ENCODE assay signal across 8 cellular contexts in genomic region chr9:93346240-93347112, GRCh38.
DNase-seq lines count a peak whose midpoint lies in the region; ATAC-seq, FAIRE-seq and TF ChIP-seq lines count a peak whose summit lies in the region.

No MANE protein-coding gene starts in this region.

- dilution Hi-C loops in IMR-90 (cut with HindIII; ENCODE audit: low sequenced_read_pairs, unreplicated experiment): no loop called here

- H3K4me3 Mint-ChIP-seq in astrocyte (ENCODE audit: unreplicated experiment): peak overlapping the region; percentile 73
- peak overlapping the region; percentile 35 to 76 (median 57) for H3K4me3 Mint-ChIP-seq in immature natural killer cell

- no peaks in the 10 kb centered on the region for H3K36me3 Mint-ChIP-seq in astrocyte (ENCODE audit: low read depth, unreplicated experiment)
- peaks cover 0 to 4% (median 0%) of the 10 kb centered on the region in 3 donors for H3K36me3 Mint-ChIP-seq in immature natural killer cell

- H3K27ac ChIP-seq in IMR-90 (ENCODE audit: insufficient read depth, low read length): no peak overlapping the region
- no peak overlapping the region for H3K27ac ChIP-seq in astrocyte (ENCODE audit: low read depth, low read length)

- in situ Hi-C loops in IMR-90 (cut with MboI; ENCODE audit: low sequenced_read_pairs): no loop called here

- H3K14ac ChIP-seq in IMR-90 (replicated peaks; ENCODE audit: low read depth, low read length): no peak overlapping the region

- H3K23ac ChIP-seq in IMR-90 (ENCODE audit: low read depth, low read length): no peak overlapping the region

- H3K4me1 Mint-ChIP-seq in astrocyte (ENCODE audit: low read depth, unreplicated experiment) (peaks cover 2% of the 10 kb centered on the region), immature natural killer cell (peaks cover 4 to 6% of the 10 kb centered on the region in 2 donors)

- H3K56ac ChIP-seq in IMR-90 (ENCODE audit: extremely low read depth, insufficient read depth, low read length): no peak overlapping the region

- H3K9ac ChIP-seq in IMR-90 (ENCODE audit: low read depth, low read length): no peak overlapping the region
- peak overlapping the region; percentile 18 for H3K9ac ChIP-seq in astrocyte (ENCODE audit: low read length)

- no peak overlapping the region for H4K8ac ChIP-seq in IMR-90 (ENCODE audit: low read depth in 2 of 2, low read length in 2 of 2)

- no peaks in the 10 kb centered on the region for H3K9me1 ChIP-seq in IMR-90 (ENCODE audit: insufficient read depth, low read length)

- no peak overlapping the region for H3K4ac ChIP-seq in IMR-90 (ENCODE audit: low read depth, low read length)

- TF ChIP-seq CTCF in IMR-90 (conservative IDR thresholded peaks at IDR 0.05; ENCODE audit: low read depth, low read length) (no peak), astrocyte (IDR thresholded peaks at IDR 0.05; ENCODE audit: insufficient read depth, low read depth, low read length) (no peak)

- H2BK15ac ChIP-seq in IMR-90 (ENCODE audit: low read depth, low read length): no peak overlapping the region

- H3K4me1 ChIP-seq in IMR-90 (ENCODE audit: control insufficient read depth, insufficient read depth, low read length) (no peaks in the 10 kb centered on the region), astrocyte (ENCODE audit: insufficient read depth, low read length) (no peaks in the 10 kb centered on the region)

- no peak overlapping the region for H2BK120ac ChIP-seq in IMR-90 (ENCODE audit: low read depth, low read length)

- BruUV-seq in IMR-90 (replicated peaks; lab: Mats Ljungman, UMichigan): no TSS peak

- no peak overlapping the region for H2BK5ac ChIP-seq in IMR-90 (ENCODE audit: low read depth, low read length, poor library complexity, severe bottlenecking)

- intact Hi-C loops in IMR-90 (cut with micrococcal nuclease): no loop called here

- POLR2A ChIA-PET in IMR-90 (lab: Charles Lee; ENCODE audit: unreplicated experiment): no interaction called here

- H3K4me3 ChIP-seq in IMR-90 (ENCODE audit: insufficient read depth, low read depth, low read length) (no peak overlapping the region; the same call in 1 of the 2 replicates), astrocyte (ENCODE audit: insufficient read depth, low read depth, low read length) (peak overlapping the region; percentile 28), skeletal muscle cell (ENCODE audit: low read depth, low read length) (peak overlapping the region; percentile 32)

- no peaks in the 10 kb centered on the region for H3K79me2 ChIP-seq in astrocyte (ENCODE audit: insufficient read depth, low read length)

- DNase-seq in IMR-90 (no peak), astrocyte (ENCODE audit: low read depth) (peak; percentile 1), immature natural killer cell (no peak), skeletal muscle cell (ENCODE audit: low read depth) (no peak), NCI-H2029 treated with DMSO at 0.1 percent for 48 hours (lab: John Stamatoyannopoulos, UW) (no peak), HK-2 (ENCODE audit: unreplicated experiment) (no peak), GM19240 (ENCODE audit: insufficient read length, low spot score) (no peak)

- no peak overlapping the region for H2AK5ac ChIP-seq in IMR-90 (ENCODE audit: low read depth, low read length)

- no peak for FAIRE-seq in astrocyte (lab: Jason Lieb, UNC)

- no peaks in the 10 kb centered on the region for H3K79me1 ChIP-seq in IMR-90 (ENCODE audit: low read depth in 1 of 2, low read length in 2 of 2)

- TF ChIP-seq POLR2A in IMR-90 (IDR thresholded peaks at IDR 0.05; ENCODE audit: low read depth, low read length): no peak

- CTCF ChIA-PET in IMR-90 (lab: Yijun Ruan, JAX): no interaction called here

- H4K20me1 ChIP-seq in IMR-90 (ENCODE audit: insufficient read depth, low read length) (no peaks in the 10 kb centered on the region), astrocyte (ENCODE audit: insufficient read depth, low read length) (no peaks in the 10 kb centered on the region)

- H3K18ac ChIP-seq in IMR-90 (ENCODE audit: low read depth, low read length): no peak overlapping the region

- H2BK20ac ChIP-seq in IMR-90 (ENCODE audit: low read depth, low read length): no peak overlapping the region

- no peak overlapping the region for H4K5ac ChIP-seq in IMR-90 (ENCODE audit: low read depth, low read length)

- peaks cover 23% of the 10 kb centered on the region for H3K27me3 ChIP-seq in IMR-90 (ENCODE audit: control insufficient read depth, insufficient read depth, low read length)
- peaks cover 3% of the 10 kb centered on the region for H3K27me3 ChIP-seq in astrocyte (ENCODE audit: insufficient read depth, low read length)

- ATAC-seq in IMR-90 (ENCODE audit: low read depth) (peak; percentile 63), HG03571 (IDR thresholded peaks at IDR 0.05; ENCODE audit: unreplicated experiment) (no peak)

- H3K4me2 ChIP-seq in IMR-90 (ENCODE audit: low read depth, low read length): peak overlapping the region; percentile 12; the same call in 1 of the 2 replicates
- peak overlapping the region; percentile 84 for H3K4me2 ChIP-seq in astrocyte (ENCODE audit: low read length)

- TF ChIP-seq RAD21 in IMR-90 (IDR thresholded peaks at IDR 0.05; ENCODE audit: low read length): no peak

- H3K9me3 Mint-ChIP-seq in astrocyte (ENCODE audit: unreplicated experiment) (no peaks in the 10 kb centered on the region), immature natural killer cell (peaks cover 0 to 1% (median 0%) of the 10 kb centered on the region in 6 donors)

- H2AFZ ChIP-seq in IMR-90 (replicated peaks; ENCODE audit: low read length, poor library complexity) (peak overlapping the region; percentile 64), astrocyte (ENCODE audit: low read depth, low read length) (peak overlapping the region; percentile 71)

- H2AK9ac ChIP-seq in IMR-90 (replicated peaks; ENCODE audit: low read depth, low read length, poor library complexity): no peak overlapping the region

- H3K9me3 ChIP-seq in IMR-90 (ENCODE audit: control insufficient read depth, insufficient read depth, low read length) (no peaks in the 10 kb centered on the region), astrocyte (ENCODE audit: insufficient read depth, low read depth, low read length) (no peaks in the 10 kb centered on the region)

- H4K91ac ChIP-seq in IMR-90 (ENCODE audit: insufficient read depth, low read depth, low read length): no peak overlapping the region

- H3K27ac Mint-ChIP-seq in astrocyte (ENCODE audit: unreplicated experiment): no peak overlapping the region
- H3K27ac Mint-ChIP-seq in immature natural killer cell: no peak overlapping the region

- H3K27me3 Mint-ChIP-seq in astrocyte (ENCODE audit: low read depth, unreplicated experiment) (peaks cover 37% of the 10 kb centered on the region), immature natural killer cell (ENCODE audit: low read depth in 3 of 3) (peaks cover 10 to 28% (median 22%) of the 10 kb centered on the region in 3 donors)

- H3K36me3 ChIP-seq in IMR-90 (ENCODE audit: control insufficient read depth, insufficient read depth, low read length) (no peaks in the 10 kb centered on the region), astrocyte (ENCODE audit: insufficient read depth, low read length) (no peaks in the 10 kb centered on the region)

- 5% methylated on average over 34 of the region's 64 CpGs; no CpG with 5 or more reads in 1 of the 2 experiments for WGBS in IMR-90 (ENCODE audit: extremely low coverage in 2 of 2, insufficient read length in 1 of 2), 2 experiments

TF ChIP-seq in IMR-90, 13 proteins besides CTCF, POLR2A, EP300 and RAD21:
- TF ChIP-seq MAZ (IDR thresholded peaks at IDR 0.05; ENCODE audit: borderline replicate concordance, low read depth, low read length) (no peak), CHD1 (IDR thresholded peaks at IDR 0.05; ENCODE audit: low read depth, low read length) (no peak), FOS (IDR thresholded peaks at IDR 0.05; ENCODE audit: low read depth, low read length) (no peak), RCOR1 (IDR thresholded peaks at IDR 0.05; ENCODE audit: insufficient replicate concordance, low read length) (no peak), BHLHE40 (IDR thresholded peaks at IDR 0.05; ENCODE audit: low read depth, low read length) (no peak), SMC3 (IDR thresholded peaks at IDR 0.05; ENCODE audit: low read depth, low read length) (no peak)
- TF ChIP-seq, protein P1, sequence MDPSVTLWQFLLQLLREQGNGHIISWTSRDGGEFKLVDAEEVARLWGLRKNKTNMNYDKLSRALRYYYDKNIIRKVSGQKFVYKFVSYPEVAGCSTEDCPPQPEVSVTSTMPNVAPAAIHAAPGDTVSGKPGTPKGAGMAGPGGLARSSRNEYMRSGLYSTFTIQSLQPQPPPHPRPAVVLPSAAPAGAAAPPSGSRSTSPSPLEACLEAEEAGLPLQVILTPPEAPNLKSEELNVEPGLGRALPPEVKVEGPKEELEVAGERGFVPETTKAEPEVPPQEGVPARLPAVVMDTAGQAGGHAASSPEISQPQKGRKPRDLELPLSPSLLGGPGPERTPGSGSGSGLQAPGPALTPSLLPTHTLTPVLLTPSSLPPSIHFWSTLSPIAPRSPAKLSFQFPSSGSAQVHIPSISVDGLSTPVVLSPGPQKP (IDR thresholded peaks at IDR 0.05; ENCODE audit: borderline replicate concordance, low read depth, low read length): no peak
